ENCODE assay signal across 1 cellular context in the genomic region with DNA sequence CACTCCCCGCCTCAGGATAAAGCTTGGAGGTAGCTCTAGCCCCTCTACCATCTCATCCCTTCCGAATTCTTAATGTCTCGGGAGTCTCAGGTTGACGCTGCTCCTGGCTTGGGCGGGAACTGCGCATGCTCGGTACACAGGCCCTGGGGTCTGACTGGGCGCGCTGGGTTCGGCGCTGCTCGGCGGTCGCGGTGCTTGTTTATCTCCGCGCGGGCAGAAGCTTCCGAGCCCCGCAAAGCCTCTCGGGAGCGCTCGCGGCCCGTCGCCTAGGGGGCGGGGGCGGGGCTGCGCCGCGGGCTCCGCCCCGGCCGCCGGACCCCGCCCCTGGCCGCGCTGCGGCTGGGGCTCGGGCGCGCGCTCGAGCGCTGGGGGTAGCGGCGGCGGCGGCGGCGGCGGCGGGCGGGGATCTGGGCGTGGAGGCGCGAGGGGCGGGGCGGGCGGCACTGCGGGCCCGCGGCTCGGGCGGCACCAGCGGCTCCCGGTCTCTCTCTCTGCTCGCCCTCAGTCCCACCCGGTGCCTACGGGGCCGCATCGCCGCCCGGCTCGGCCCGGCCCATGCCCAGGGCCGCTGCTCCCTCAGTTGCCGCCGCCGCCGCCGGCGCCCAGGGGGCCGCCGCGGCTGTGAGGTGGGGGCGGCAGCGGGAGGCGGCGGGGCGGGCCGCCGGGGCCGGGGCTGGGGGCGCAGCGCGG.
TF ChIP-seq lines count a peak whose summit lies in the region.

A gene (plus strand): TSS at position 443 of the 690 bp plus-strand sequence. CDS start 302 bp downstream, outside the sequence.

TF ChIP-seq in HEK293, 187 proteins besides CTCF, POLR2A, EP300 and RAD21 (continued from another document):
- TF ChIP-seq, protein P1, sequence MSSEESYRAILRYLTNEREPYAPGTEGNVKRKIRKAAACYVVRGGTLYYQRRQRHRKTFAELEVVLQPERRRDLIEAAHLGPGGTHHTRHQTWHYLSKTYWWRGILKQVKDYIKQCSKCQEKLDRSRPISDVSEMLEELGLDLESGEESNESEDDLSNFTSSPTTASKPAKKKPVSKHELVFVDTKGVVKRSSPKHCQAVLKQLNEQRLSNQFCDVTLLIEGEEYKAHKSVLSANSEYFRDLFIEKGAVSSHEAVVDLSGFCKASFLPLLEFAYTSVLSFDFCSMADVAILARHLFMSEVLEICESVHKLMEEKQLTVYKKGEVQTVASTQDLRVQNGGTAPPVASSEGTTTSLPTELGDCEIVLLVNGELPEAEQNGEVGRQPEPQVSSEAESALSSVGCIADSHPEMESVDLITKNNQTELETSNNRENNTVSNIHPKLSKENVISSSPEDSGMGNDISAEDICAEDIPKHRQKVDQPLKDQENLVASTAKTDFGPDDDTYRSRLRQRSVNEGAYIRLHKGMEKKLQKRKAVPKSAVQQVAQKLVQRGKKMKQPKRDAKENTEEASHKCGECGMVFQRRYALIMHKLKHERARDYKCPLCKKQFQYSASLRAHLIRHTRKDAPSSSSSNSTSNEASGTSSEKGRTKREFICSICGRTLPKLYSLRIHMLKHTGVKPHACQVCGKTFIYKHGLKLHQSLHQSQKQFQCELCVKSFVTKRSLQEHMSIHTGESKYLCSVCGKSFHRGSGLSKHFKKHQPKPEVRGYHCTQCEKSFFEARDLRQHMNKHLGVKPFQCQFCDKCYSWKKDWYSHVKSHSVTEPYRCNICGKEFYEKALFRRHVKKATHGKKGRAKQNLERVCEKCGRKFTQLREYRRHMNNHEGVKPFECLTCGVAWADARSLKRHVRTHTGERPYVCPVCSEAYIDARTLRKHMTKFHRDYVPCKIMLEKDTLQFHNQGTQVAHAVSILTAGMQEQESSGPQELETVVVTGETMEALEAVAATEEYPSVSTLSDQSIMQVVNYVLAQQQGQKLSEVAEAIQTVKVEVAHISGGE (tag by site-specific recombination; conservative IDR thresholded peaks at IDR 0.05; ENCODE audit: low read depth) = no peak
- TF ChIP-seq KLF16 (tag by site-specific recombination; IDR thresholded peaks at IDR 0.05) = no peak
- TF ChIP-seq ZNF112 (tag by site-specific recombination; IDR thresholded peaks at IDR 0.05) = no peak
- no peak for TF ChIP-seq ZNF214 (tag by site-specific recombination; IDR thresholded peaks at IDR 0.05; ENCODE audit: borderline replicate concordance)
- TF ChIP-seq ZNF521 (tag by site-specific recombination; IDR thresholded peaks at IDR 0.05) = no peak
- no peak for TF ChIP-seq ZNF670 (tag by site-specific recombination; IDR thresholded peaks at IDR 0.05; ENCODE audit: low read depth)
- 0 out of 2 replicates have a peak, but pooled peaks have one; percentile 22 for TF ChIP-seq ZBTB17 (tag by site-specific recombination; IDR thresholded peaks at IDR 0.05)
- TF ChIP-seq ZNF623 (tag by site-specific recombination; IDR thresholded peaks at IDR 0.05) = no peak
- no peak for TF ChIP-seq ZNF24 (tag by site-specific recombination; IDR thresholded peaks at IDR 0.05)
- TF ChIP-seq, protein P2, sequence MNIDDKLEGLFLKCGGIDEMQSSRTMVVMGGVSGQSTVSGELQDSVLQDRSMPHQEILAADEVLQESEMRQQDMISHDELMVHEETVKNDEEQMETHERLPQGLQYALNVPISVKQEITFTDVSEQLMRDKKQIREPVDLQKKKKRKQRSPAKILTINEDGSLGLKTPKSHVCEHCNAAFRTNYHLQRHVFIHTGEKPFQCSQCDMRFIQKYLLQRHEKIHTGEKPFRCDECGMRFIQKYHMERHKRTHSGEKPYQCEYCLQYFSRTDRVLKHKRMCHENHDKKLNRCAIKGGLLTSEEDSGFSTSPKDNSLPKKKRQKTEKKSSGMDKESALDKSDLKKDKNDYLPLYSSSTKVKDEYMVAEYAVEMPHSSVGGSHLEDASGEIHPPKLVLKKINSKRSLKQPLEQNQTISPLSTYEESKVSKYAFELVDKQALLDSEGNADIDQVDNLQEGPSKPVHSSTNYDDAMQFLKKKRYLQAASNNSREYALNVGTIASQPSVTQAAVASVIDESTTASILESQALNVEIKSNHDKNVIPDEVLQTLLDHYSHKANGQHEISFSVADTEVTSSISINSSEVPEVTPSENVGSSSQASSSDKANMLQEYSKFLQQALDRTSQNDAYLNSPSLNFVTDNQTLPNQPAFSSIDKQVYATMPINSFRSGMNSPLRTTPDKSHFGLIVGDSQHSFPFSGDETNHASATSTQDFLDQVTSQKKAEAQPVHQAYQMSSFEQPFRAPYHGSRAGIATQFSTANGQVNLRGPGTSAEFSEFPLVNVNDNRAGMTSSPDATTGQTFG (tag by site-specific recombination; IDR thresholded peaks at IDR 0.05; ENCODE audit: borderline replicate concordance) = no peak
- no peak for TF ChIP-seq BCL11B (tag by site-specific recombination; IDR thresholded peaks at IDR 0.05; ENCODE audit: low read depth)
- no peak for TF ChIP-seq REPIN1 (tag by site-specific recombination; IDR thresholded peaks at IDR 0.05; ENCODE audit: low read depth)
- TF ChIP-seq ZNF169 (tag by site-specific recombination; IDR thresholded peaks at IDR 0.05) = no peak
- TF ChIP-seq ZNF23 (tag by site-specific recombination; IDR thresholded peaks at IDR 0.05; ENCODE audit: borderline replicate concordance) = no peak
- TF ChIP-seq ZNF335 (tag by site-specific recombination; conservative IDR thresholded peaks at IDR 0.05) = peak; percentile 36; the same call in 1 of the 2 replicates
- TF ChIP-seq, protein P3, sequence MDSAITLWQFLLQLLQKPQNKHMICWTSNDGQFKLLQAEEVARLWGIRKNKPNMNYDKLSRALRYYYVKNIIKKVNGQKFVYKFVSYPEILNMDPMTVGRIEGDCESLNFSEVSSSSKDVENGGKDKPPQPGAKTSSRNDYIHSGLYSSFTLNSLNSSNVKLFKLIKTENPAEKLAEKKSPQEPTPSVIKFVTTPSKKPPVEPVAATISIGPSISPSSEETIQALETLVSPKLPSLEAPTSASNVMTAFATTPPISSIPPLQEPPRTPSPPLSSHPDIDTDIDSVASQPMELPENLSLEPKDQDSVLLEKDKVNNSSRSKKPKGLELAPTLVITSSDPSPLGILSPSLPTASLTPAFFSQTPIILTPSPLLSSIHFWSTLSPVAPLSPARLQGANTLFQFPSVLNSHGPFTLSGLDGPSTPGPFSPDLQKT (IDR thresholded peaks at IDR 0.05; ENCODE audit: borderline replicate concordance, low read depth, low read length) = no peak
- TF ChIP-seq ZFHX2 (tag by site-specific recombination; conservative IDR thresholded peaks at IDR 0.05) = no peak
- no peak for TF ChIP-seq ZNF473 (tag by site-specific recombination; IDR thresholded peaks at IDR 0.05)
- TF ChIP-seq, protein P4, sequence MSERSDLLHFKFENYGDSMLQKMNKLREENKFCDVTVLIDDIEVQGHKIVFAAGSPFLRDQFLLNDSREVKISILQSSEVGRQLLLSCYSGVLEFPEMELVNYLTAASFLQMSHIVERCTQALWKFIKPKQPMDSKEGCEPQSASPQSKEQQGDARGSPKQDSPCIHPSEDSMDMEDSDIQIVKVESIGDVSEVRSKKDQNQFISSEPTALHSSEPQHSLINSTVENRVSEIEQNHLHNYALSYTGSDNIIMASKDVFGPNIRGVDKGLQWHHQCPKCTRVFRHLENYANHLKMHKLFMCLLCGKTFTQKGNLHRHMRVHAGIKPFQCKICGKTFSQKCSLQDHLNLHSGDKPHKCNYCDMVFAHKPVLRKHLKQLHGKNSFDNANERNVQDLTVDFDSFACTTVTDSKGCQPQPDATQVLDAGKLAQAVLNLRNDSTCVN (tag by site-specific recombination; optimal IDR thresholded peaks at IDR 0.05) = peak; percentile 64
- no peak for TF ChIP-seq ZNF416 (tag by site-specific recombination; IDR thresholded peaks at IDR 0.05)
- no peak for TF ChIP-seq ZNF530 (tag by site-specific recombination; IDR thresholded peaks at IDR 0.05; ENCODE audit: low read depth)
- no peak for TF ChIP-seq ZNF311 (tag by site-specific recombination; IDR thresholded peaks at IDR 0.05; ENCODE audit: borderline replicate concordance)
- no peak for TF ChIP-seq KLF7 (tag by site-specific recombination; IDR thresholded peaks at IDR 0.05; ENCODE audit: borderline replicate concordance)
- no peak for TF ChIP-seq ZNF621 (tag by site-specific recombination; IDR thresholded peaks at IDR 0.05)
